ENCODE assay signal across 2 cellular contexts in the genomic region with DNA sequence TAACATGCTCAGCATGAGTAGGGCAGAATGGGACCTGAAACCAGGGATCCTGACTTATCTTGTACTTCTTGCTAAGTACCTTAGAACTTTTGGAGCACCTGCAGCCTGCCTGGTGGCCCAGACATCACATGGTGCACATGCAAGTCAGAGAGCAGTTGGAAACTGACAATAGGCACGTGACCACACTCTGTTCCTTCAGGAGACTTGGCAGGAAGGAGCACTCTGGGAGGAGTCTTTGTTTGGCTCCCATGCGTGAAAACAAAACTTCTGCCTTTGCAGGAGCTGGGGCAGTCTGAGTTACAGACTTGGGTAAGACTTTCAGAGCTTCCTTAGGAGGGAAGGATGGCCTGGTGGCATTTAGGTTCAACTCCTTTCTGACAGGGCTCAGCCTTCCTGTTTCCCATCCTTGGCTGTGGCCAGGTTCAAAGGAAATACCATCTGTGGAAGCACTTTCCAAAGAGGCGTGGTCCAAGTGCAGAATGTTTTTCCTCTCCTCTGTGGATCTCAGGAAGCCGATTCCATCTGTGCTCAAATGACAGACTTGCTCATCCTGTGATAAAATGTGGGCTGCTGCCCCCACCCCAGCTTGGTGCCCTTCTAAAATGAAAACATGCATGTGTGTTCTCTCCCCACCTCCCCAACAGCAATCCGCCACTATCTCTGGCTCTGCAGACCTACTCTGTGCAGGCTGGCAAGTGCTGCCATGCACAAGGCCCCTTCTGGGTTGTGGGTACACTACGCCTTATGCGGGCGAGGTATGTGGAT.
TF ChIP-seq lines count a peak whose summit lies in the region.

No MANE protein-coding gene starts in this region.

TF ChIP-seq in SK-N-SH treated with all-trans-retinoic acid at 6 μM for 48 hours, 23 proteins besides CTCF, POLR2A, EP300 and RAD21 (continued from another document):
- TF ChIP-seq, protein P1, sequence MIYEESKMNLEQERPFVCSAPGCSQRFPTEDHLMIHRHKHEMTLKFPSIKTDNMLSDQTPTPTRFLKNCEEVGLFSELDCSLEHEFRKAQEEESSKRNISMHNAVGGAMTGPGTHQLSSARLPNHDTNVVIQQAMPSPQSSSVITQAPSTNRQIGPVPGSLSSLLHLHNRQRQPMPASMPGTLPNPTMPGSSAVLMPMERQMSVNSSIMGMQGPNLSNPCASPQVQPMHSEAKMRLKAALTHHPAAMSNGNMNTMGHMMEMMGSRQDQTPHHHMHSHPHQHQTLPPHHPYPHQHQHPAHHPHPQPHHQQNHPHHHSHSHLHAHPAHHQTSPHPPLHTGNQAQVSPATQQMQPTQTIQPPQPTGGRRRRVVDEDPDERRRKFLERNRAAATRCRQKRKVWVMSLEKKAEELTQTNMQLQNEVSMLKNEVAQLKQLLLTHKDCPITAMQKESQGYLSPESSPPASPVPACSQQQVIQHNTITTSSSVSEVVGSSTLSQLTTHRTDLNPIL (CRISPR knock-in tag; IDR thresholded peaks at IDR 0.05; ENCODE audit: low read depth), result no peak
- no peak for TF ChIP-seq GLIS3 (CRISPR knock-in tag; IDR thresholded peaks at IDR 0.05)
- no peak for TF ChIP-seq OSR1 (CRISPR knock-in tag; IDR thresholded peaks at IDR 0.05)
- TF ChIP-seq SNAI2 (CRISPR knock-in tag; IDR thresholded peaks at IDR 0.05), result no peak
- TF ChIP-seq ZC3H10 (CRISPR knock-in tag; IDR thresholded peaks at IDR 0.05), result no peak
- TF ChIP-seq TOX (CRISPR knock-in tag; IDR thresholded peaks at IDR 0.05; ENCODE audit: borderline replicate concordance), result no peak
- TF ChIP-seq, protein P2, sequence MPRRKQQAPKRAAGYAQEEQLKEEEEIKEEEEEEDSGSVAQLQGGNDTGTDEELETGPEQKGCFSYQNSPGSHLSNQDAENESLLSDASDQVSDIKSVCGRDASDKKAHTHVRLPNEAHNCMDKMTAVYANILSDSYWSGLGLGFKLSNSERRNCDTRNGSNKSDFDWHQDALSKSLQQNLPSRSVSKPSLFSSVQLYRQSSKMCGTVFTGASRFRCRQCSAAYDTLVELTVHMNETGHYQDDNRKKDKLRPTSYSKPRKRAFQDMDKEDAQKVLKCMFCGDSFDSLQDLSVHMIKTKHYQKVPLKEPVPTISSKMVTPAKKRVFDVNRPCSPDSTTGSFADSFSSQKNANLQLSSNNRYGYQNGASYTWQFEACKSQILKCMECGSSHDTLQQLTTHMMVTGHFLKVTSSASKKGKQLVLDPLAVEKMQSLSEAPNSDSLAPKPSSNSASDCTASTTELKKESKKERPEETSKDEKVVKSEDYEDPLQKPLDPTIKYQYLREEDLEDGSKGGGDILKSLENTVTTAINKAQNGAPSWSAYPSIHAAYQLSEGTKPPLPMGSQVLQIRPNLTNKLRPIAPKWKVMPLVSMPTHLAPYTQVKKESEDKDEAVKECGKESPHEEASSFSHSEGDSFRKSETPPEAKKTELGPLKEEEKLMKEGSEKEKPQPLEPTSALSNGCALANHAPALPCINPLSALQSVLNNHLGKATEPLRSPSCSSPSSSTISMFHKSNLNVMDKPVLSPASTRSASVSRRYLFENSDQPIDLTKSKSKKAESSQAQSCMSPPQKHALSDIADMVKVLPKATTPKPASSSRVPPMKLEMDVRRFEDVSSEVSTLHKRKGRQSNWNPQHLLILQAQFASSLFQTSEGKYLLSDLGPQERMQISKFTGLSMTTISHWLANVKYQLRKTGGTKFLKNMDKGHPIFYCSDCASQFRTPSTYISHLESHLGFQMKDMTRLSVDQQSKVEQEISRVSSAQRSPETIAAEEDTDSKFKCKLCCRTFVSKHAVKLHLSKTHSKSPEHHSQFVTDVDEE (CRISPR knock-in tag; IDR thresholded peaks at IDR 0.05), result no peak
- TF ChIP-seq ZNF565 (CRISPR knock-in tag; conservative IDR thresholded peaks at IDR 0.05; ENCODE audit: low read depth), result no peak
- no peak for TF ChIP-seq ZNF70 (CRISPR knock-in tag; IDR thresholded peaks at IDR 0.05)
- no peak for TF ChIP-seq CSDC2 (CRISPR knock-in tag; IDR thresholded peaks at IDR 0.05)
- TF ChIP-seq, protein P3, sequence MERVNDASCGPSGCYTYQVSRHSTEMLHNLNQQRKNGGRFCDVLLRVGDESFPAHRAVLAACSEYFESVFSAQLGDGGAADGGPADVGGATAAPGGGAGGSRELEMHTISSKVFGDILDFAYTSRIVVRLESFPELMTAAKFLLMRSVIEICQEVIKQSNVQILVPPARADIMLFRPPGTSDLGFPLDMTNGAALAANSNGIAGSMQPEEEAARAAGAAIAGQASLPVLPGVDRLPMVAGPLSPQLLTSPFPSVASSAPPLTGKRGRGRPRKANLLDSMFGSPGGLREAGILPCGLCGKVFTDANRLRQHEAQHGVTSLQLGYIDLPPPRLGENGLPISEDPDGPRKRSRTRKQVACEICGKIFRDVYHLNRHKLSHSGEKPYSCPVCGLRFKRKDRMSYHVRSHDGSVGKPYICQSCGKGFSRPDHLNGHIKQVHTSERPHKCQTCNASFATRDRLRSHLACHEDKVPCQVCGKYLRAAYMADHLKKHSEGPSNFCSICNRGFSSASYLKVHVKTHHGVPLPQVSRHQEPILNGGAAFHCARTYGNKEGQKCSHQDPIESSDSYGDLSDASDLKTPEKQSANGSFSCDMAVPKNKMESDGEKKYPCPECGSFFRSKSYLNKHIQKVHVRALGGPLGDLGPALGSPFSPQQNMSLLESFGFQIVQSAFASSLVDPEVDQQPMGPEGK (CRISPR knock-in tag; IDR thresholded peaks at IDR 0.05; ENCODE audit: borderline replicate concordance), result no peak
- TF ChIP-seq, protein P4, sequence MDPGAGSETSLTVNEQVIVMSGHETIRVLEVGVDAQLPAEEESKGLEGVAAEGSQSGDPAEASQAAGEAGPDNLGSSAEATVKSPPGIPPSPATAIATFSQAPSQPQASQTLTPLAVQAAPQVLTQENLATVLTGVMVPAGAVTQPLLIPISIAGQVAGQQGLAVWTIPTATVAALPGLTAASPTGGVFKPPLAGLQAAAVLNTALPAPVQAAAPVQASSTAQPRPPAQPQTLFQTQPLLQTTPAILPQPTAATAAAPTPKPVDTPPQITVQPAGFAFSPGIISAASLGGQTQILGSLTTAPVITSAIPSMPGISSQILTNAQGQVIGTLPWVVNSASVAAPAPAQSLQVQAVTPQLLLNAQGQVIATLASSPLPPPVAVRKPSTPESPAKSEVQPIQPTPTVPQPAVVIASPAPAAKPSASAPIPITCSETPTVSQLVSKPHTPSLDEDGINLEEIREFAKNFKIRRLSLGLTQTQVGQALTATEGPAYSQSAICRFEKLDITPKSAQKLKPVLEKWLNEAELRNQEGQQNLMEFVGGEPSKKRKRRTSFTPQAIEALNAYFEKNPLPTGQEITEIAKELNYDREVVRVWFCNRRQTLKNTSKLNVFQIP (CRISPR knock-in tag; IDR thresholded peaks at IDR 0.05; ENCODE audit: borderline replicate concordance, low read depth), result no peak
- no peak for TF ChIP-seq RARB (CRISPR knock-in tag; IDR thresholded peaks at IDR 0.05)
- TF ChIP-seq TCF4 (CRISPR knock-in tag; IDR thresholded peaks at IDR 0.05; ENCODE audit: borderline replicate concordance), result no peak
- TF ChIP-seq ZFP3 (CRISPR knock-in tag; IDR thresholded peaks at IDR 0.05), result no peak
- TF ChIP-seq ISL1 (CRISPR knock-in tag; IDR thresholded peaks at IDR 0.05), result no peak
TF ChIP-seq in SK-N-SH treated with all-trans-retinoic acid at 6 μM for 48 hours: peak in this region for 0.

TF ChIP-seq in SK-N-SH, 30 proteins besides CTCF, POLR2A, EP300 and RAD21 (continued from another document):
- TF ChIP-seq, protein P5, sequence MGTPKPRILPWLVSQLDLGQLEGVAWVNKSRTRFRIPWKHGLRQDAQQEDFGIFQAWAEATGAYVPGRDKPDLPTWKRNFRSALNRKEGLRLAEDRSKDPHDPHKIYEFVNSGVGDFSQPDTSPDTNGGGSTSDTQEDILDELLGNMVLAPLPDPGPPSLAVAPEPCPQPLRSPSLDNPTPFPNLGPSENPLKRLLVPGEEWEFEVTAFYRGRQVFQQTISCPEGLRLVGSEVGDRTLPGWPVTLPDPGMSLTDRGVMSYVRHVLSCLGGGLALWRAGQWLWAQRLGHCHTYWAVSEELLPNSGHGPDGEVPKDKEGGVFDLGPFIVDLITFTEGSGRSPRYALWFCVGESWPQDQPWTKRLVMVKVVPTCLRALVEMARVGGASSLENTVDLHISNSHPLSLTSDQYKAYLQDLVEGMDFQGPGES (IDR thresholded peaks at IDR 0.05; ENCODE audit: low read depth, low read length), result no peak
- no peak for TF ChIP-seq MXI1 (IDR thresholded peaks at IDR 0.05; ENCODE audit: low read depth, low read length)
- no peak for TF ChIP-seq RFX5 (IDR thresholded peaks at IDR 0.05; ENCODE audit: low read length)
- TF ChIP-seq YY1 (IDR thresholded peaks at IDR 0.05; ENCODE audit: low read depth), result no peak
- TF ChIP-seq SMC3 (IDR thresholded peaks at IDR 0.05; ENCODE audit: low read depth, low read length), result no peak
- TF ChIP-seq, protein P6, sequence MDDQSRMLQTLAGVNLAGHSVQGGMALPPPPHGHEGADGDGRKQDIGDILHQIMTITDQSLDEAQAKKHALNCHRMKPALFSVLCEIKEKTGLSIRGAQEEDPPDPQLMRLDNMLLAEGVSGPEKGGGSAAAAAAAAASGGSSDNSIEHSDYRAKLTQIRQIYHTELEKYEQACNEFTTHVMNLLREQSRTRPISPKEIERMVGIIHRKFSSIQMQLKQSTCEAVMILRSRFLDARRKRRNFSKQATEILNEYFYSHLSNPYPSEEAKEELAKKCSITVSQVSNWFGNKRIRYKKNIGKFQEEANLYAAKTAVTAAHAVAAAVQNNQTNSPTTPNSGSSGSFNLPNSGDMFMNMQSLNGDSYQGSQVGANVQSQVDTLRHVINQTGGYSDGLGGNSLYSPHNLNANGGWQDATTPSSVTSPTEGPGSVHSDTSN (IDR thresholded peaks at IDR 0.05), result no peak
- TF ChIP-seq, protein P7, sequence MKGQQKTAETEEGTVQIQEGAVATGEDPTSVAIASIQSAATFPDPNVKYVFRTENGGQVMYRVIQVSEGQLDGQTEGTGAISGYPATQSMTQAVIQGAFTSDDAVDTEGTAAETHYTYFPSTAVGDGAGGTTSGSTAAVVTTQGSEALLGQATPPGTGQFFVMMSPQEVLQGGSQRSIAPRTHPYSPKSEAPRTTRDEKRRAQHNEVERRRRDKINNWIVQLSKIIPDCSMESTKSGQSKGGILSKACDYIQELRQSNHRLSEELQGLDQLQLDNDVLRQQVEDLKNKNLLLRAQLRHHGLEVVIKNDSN (IDR thresholded peaks at IDR 0.05; ENCODE audit: borderline replicate concordance, low read depth), result no peak; the same call in 1 of the 2 replicates
- no peak for TF ChIP-seq FOXJ3 (CRISPR knock-in tag; IDR thresholded peaks at IDR 0.05)
- TF ChIP-seq CHD2 (IDR thresholded peaks at IDR 0.05; ENCODE audit: low read length, partially characterized antibody), result no peak
